23 cellular contexts compared by ENCODE assay signal in genomic region chr3:126711361-126711760, GRCh38. TPM values are rescaled to one million over a fixed set of nuclear protein-coding genes. Genes with fewer than 3 reads are reported as not detected.
DNase-seq lines count a peak whose midpoint lies in the region; ATAC-seq and TF ChIP-seq lines count a peak whose summit lies in the region.
"Had no signal": no experiment of that assay in that cellular context is flagged by ENCODE, and none has a peak within 500 bp of the region (broad histone marks: within the 10 kb centered on the region; RNA-seq: fewer than 3 reads in every experiment).

No MANE protein-coding gene starts in this region.

- DNase-seq in AG04449 (ENCODE audit: low read depth, low spot score) (peak; percentile 53), GM23338 (ENCODE audit: low spot score) (peak; percentile 32), brain microvascular endothelial cell (peak; percentile 19), iPS-NIHi7 (ENCODE audit: extremely low spot score) (peak; percentile 8), neuronal stem cell (ENCODE audit: low spot score) (no peak), A673 (ENCODE audit: low spot score) (no peak), heart left ventricle (no peak)
- DNase-seq: activated CD4-positive, alpha-beta T cell treated with anti-CD3 and anti-CD28 coated beads for 36 hours; activated naive CD8-positive, alpha-beta T cell treated with anti-CD3 and anti-CD28 coated beads, Interleukin-2, amount 10 ng/mL, durations not matched to agents 7 days and 5 days; central memory CD4-positive, alpha-beta T cell; effector CD4-positive, alpha-beta T cell; NCI-H526; ovary; stimulated activated CD4-positive, alpha-beta T cell treated with anti-CD3 and anti-CD28 coated beads, Interleukin-1b, Interleukin-23, amount 100 ng/mL, for 48 hours; stimulated activated naive CD8-positive, alpha-beta T cell treated with anti-CD3 and anti-CD28 coated beads, Interleukin-15, Interleukin-2, amounts not matched to agents 100 U/mL and 50 U/mL, for 24 hours; SW 1271 had no signal

- in situ Hi-C loops in brain microvascular endothelial cell (cut with HindIII; ENCODE audit: low pct_ligation_motif_present, low sequenced_read_pairs), result no loop called here

- BruUV-seq in A673 (replicated peaks; lab: Mats Ljungman, UMichigan), result no TSS peak

- no peak overlapping the region for H2BK5ac ChIP-seq in neuronal stem cell (ENCODE audit: low read length)

- no peaks in the 10 kb centered on the region for H3K9me3 Mint-ChIP-seq in GM23338
- H3K9me3 Mint-ChIP-seq: activated naive CD8-positive, alpha-beta T cell treated with anti-CD3 and anti-CD28 coated beads, Interleukin-2, amount 10 ng/mL, durations not matched to agents 7 days and 5 days; activated T-helper 1 cell treated with anti-CD3 and anti-CD28 coated beads, Interleukin-12 subunit alpha, Interleukin-12 subunit beta, Interleukin-2, Interleukin-4 antibody, amounts not matched to agents 30 ng/mL and 10 ng/mL and 1 ng/mL, durations not matched to agents 14 hours and 24 hours and 36 hours had no signal

- H3K14ac ChIP-seq in neuronal stem cell (ENCODE audit: low read length), result no peak overlapping the region

- peaks cover 6% of the 10 kb centered on the region; the same call in 2 of the 3 replicates for H3K36me3 Mint-ChIP-seq in GM23338 (ENCODE audit: low read depth)
- H3K36me3 Mint-ChIP-seq: activated naive CD8-positive, alpha-beta T cell treated with anti-CD3 and anti-CD28 coated beads, Interleukin-2, amount 10 ng/mL, durations not matched to agents 7 days and 5 days had no signal

- no peak overlapping the region for H3K4me3 Mint-ChIP-seq in GM23338
- H3K4me3 Mint-ChIP-seq: activated CD4-positive, alpha-beta T cell treated with anti-CD3 and anti-CD28 coated beads for 36 hours; activated naive CD8-positive, alpha-beta T cell treated with anti-CD3 and anti-CD28 coated beads, Interleukin-2, amount 10 ng/mL, durations not matched to agents 7 days and 5 days; activated T-helper 1 cell treated with anti-CD3 and anti-CD28 coated beads, Interleukin-12 subunit alpha, Interleukin-12 subunit beta, Interleukin-2, Interleukin-4 antibody, amounts not matched to agents 30 ng/mL and 10 ng/mL and 1 ng/mL, durations not matched to agents 14 hours and 24 hours and 36 hours had no signal

- TF ChIP-seq CTCF in AG04449 (IDR thresholded peaks at IDR 0.05; ENCODE audit: insufficient read depth, low read length, missing control alignments) (no peak), GM23338 (conservative IDR thresholded peaks at IDR 0.05; ENCODE audit: low read depth in 2 of 2) (no peak), brain microvascular endothelial cell (IDR thresholded peaks at IDR 0.05; ENCODE audit: low read depth, low read length, missing control alignments) (no peak), A673 (conservative IDR thresholded peaks at IDR 0.05; ENCODE audit: low read depth, low read length) (no peak), heart left ventricle (IDR thresholded peaks at IDR 0.05) (no peak)

- H3K27me3 Mint-ChIP-seq in GM23338 (ENCODE audit: insufficient read depth, low read depth, poor library complexity), result no peaks in the 10 kb centered on the region
- H3K27me3 Mint-ChIP-seq: activated CD4-positive, alpha-beta T cell treated with anti-CD3 and anti-CD28 coated beads for 36 hours; activated naive CD8-positive, alpha-beta T cell treated with anti-CD3 and anti-CD28 coated beads, Interleukin-2, amount 10 ng/mL, durations not matched to agents 7 days and 5 days had no signal

- no peak overlapping the region for H4K91ac ChIP-seq in neuronal stem cell (ENCODE audit: low read depth, low read length, poor library complexity)

- TF ChIP-seq POLR2A in heart left ventricle (IDR thresholded peaks at IDR 0.05), result no peak

- peaks cover 16% of the 10 kb centered on the region for H4K20me1 ChIP-seq in GM23338 (replicated peaks; ENCODE audit: insufficient read depth)

- ATAC-seq in GM23338, result no peak
- no peak for ATAC-seq in GM21447 (IDR thresholded peaks at IDR 0.05; ENCODE audit: unreplicated experiment)
- no peak for ATAC-seq in heart left ventricle
- ATAC-seq: activated CD4-positive, alpha-beta T cell treated with anti-CD3 and anti-CD28 coated beads for 36 hours; esophagus mucosa; sciatic nerve; stimulated activated naive CD8-positive, alpha-beta T cell treated with anti-CD3 and anti-CD28 coated beads, Interleukin-15, Interleukin-2, amounts not matched to agents 100 U/mL and 50 U/mL, for 24 hours had no signal

- H3K18ac ChIP-seq in neuronal stem cell (ENCODE audit: low read length), result no peak overlapping the region

- no peaks in the 10 kb centered on the region for H3K36me3 ChIP-seq in GM23338 (ENCODE audit: insufficient read depth)
- no peaks in the 10 kb centered on the region for H3K36me3 ChIP-seq in brain microvascular endothelial cell (replicated peaks)
- peaks cover 0 to 9% of the 10 kb centered on the region in 2 donors for H3K36me3 ChIP-seq in neuronal stem cell (replicated peaks in 1 of 2; ENCODE audit: control insufficient read depth in 2 of 2, insufficient read depth in 2 of 2, low read length in 2 of 2)
- no peaks in the 10 kb centered on the region for H3K36me3 ChIP-seq in A673 (ENCODE audit: insufficient read depth, low read length, poor library complexity, severe bottlenecking)
- H3K36me3 ChIP-seq in heart left ventricle, result no peaks in the 10 kb centered on the region
- H3K36me3 ChIP-seq: ovary had no signal

- no peak overlapping the region for H3K9ac ChIP-seq in neuronal stem cell (ENCODE audit: low read depth, low read length, poor library complexity)

- H3K27ac ChIP-seq in GM23338 (ENCODE audit: low read depth) (no peak overlapping the region), brain microvascular endothelial cell (no peak overlapping the region), neuronal stem cell (replicated peaks; ENCODE audit: low read length) (no peak overlapping the region), A673 (ENCODE audit: low read depth, low read length, poor library complexity, severe bottlenecking) (no peak overlapping the region), heart left ventricle (no peak overlapping the region)
- H3K27ac ChIP-seq: hepatocyte, ovary, RWPE1 had no signal

- no peak overlapping the region for H2BK12ac ChIP-seq in neuronal stem cell (ENCODE audit: low read length)

- POLR2A ChIA-PET in AG04449 (lab: Yijun Ruan, JAX) (interaction anchor here (0.6 kb wide), 1 partner anchor 20 kb away, joined by 4 read pairs; no protein-coding TSS in a partner anchor), A673 (lab: Charles Lee; ENCODE audit: low non-redundant PET) (interaction anchor here (0.6 kb wide), 1 partner anchor 128 kb away, joined by 3 read pairs; no protein-coding TSS in a partner anchor)

- CTCF ChIA-PET in AG04449 (lab: Yijun Ruan, JAX) (interaction anchor here (1.3 kb wide), 1 partner anchor 32 kb away, joined by 5 read pairs; no protein-coding TSS in a partner anchor), A673 (lab: Charles Lee) (interaction anchor here (0.7 kb wide), 1 partner anchor 9 kb away, joined by 3 read pairs; no protein-coding TSS in a partner anchor)

- no peak overlapping the region for H2BK120ac ChIP-seq in neuronal stem cell (ENCODE audit: low read depth, low read length)

- H3K4ac ChIP-seq in neuronal stem cell (ENCODE audit: low read length), result no peak overlapping the region

- H3K27ac Mint-ChIP-seq in GM23338, result no peak overlapping the region
- H3K27ac Mint-ChIP-seq: activated CD4-positive, alpha-beta T cell treated with anti-CD3 and anti-CD28 coated beads for 36 hours; activated naive CD8-positive, alpha-beta T cell treated with anti-CD3 and anti-CD28 coated beads, Interleukin-2, amount 10 ng/mL, durations not matched to agents 7 days and 5 days; activated T-helper 1 cell treated with anti-CD3 and anti-CD28 coated beads, Interleukin-12 subunit alpha, Interleukin-12 subunit beta, Interleukin-2, Interleukin-4 antibody, amounts not matched to agents 30 ng/mL and 10 ng/mL and 1 ng/mL, durations not matched to agents 14 hours and 24 hours and 36 hours had no signal

- no peak overlapping the region for H4K8ac ChIP-seq in neuronal stem cell (ENCODE audit: low read depth, low read length)

- H3K79me1 ChIP-seq in neuronal stem cell (ENCODE audit: low read depth, low read length), result peaks cover 10% of the 10 kb centered on the region

- H3K23ac ChIP-seq in neuronal stem cell (ENCODE audit: low read depth, low read length, poor library complexity), result no peak overlapping the region

- H3K4me3 ChIP-seq in AG04449 (ENCODE audit: low read depth, low read length) (no peak overlapping the region), GM23338 (no peak overlapping the region), brain microvascular endothelial cell (ENCODE audit: low read depth, low read length) (no peak overlapping the region), neuronal stem cell (ENCODE audit: low read length in 2 of 2) (no peak overlapping the region), A673 (ENCODE audit: low read depth, low read length, poor library complexity, severe bottlenecking) (no peak overlapping the region), heart left ventricle (no peak overlapping the region)
- H3K4me3 ChIP-seq: hepatocyte, lung, ovary had no signal

- peaks cover 85% of the 10 kb centered on the region for H3K79me2 ChIP-seq in GM23338 (replicated peaks; ENCODE audit: insufficient read depth)

- H3K4me1 ChIP-seq in GM23338 (ENCODE audit: insufficient read depth), result no peaks in the 10 kb centered on the region
- H3K4me1 ChIP-seq in neuronal stem cell (ENCODE audit: control insufficient read depth in 2 of 2, insufficient read depth in 1 of 2, low read depth in 1 of 2, low read length in 2 of 2), result peaks cover 0 to 3% of the 10 kb centered on the region in 2 donors
- H3K4me1 ChIP-seq in A673 (ENCODE audit: insufficient read depth, low read length, poor library complexity, severe bottlenecking), result peaks cover 4% of the 10 kb centered on the region
- peaks cover 0 to under 1% (median 0%) of the 10 kb centered on the region in 12 donors for H3K4me1 ChIP-seq in heart left ventricle

- no CpG with 5 or more reads among the region's 4 CpGs for WGBS in neuronal stem cell (ENCODE audit: extremely low coverage in 2 of 2, insufficient read length in 2 of 2, insufficient replicate concordance in 1 of 2), 2 donors
- 95 to 100% (median 98%) methylated on average over 4 of the region's 4 CpGs for WGBS in heart left ventricle, 4 donors

- intact Hi-C loops in A673 (cut with micrococcal nuclease; ENCODE audit: unreplicated experiment) (no loop called here), heart left ventricle (cut with DNase I) (no loop called here)

- H2AK5ac ChIP-seq in neuronal stem cell (ENCODE audit: low read depth, low read length), result no peak overlapping the region

- H3K27me3 ChIP-seq in GM23338 (ENCODE audit: insufficient read depth) (no peaks in the 10 kb centered on the region), brain microvascular endothelial cell (replicated peaks) (no peaks in the 10 kb centered on the region), neuronal stem cell (ENCODE audit: control insufficient read depth in 3 of 3, insufficient read depth in 3 of 3, low read depth in 1 of 3, low read length in 3 of 3) (no peaks in the 10 kb centered on the region), A673 (replicated peaks; ENCODE audit: insufficient read depth, low read depth, low read length, poor library complexity) (no peaks in the 10 kb centered on the region), heart left ventricle (no peaks in the 10 kb centered on the region)
- H3K27me3 ChIP-seq: hepatocyte, ovary had no signal

- H2AFZ ChIP-seq in GM23338 (no peak overlapping the region), neuronal stem cell (ENCODE audit: low read length) (no peak overlapping the region)
- H2AFZ ChIP-seq: hepatocyte had no signal

- no peak overlapping the region for H2BK15ac ChIP-seq in neuronal stem cell (ENCODE audit: low read length)

- H3K9me3 ChIP-seq in neuronal stem cell (replicated peaks in 1 of 2; ENCODE audit: control insufficient read depth in 2 of 2, insufficient read depth in 1 of 2, low read depth in 1 of 2, low read length in 2 of 2), result no peaks in the 10 kb centered on the region
- H3K9me3 ChIP-seq in A673 (ENCODE audit: low read depth, low read length, poor library complexity, severe bottlenecking), result peaks cover 4% of the 10 kb centered on the region
- H3K9me3 ChIP-seq in heart left ventricle, result no peaks in the 10 kb centered on the region
- H3K9me3 ChIP-seq: ovary had no signal

- no peaks in the 10 kb centered on the region for H3F3A ChIP-seq in GM23338 (replicated peaks; ENCODE audit: low read depth)

- H3K4me2 ChIP-seq in GM23338 (no peak overlapping the region), neuronal stem cell (ENCODE audit: insufficient read depth, low read length, poor library complexity, severe bottlenecking) (no peak overlapping the region)
- H3K4me2 ChIP-seq: hepatocyte had no signal

- H3K4me1 Mint-ChIP-seq in GM23338, result peaks cover 12% of the 10 kb centered on the region; the same call in 2 of the 3 replicates
- H3K4me1 Mint-ChIP-seq: activated CD4-positive, alpha-beta T cell treated with anti-CD3 and anti-CD28 coated beads for 36 hours; activated naive CD8-positive, alpha-beta T cell treated with anti-CD3 and anti-CD28 coated beads, Interleukin-2, amount 10 ng/mL, durations not matched to agents 7 days and 5 days had no signal

- no peaks in the 10 kb centered on the region for H3K9me2 ChIP-seq in GM23338 (ENCODE audit: insufficient read depth)

RNA-seq across cellular contexts. Expression of gene CHCHD6, which starts 7.3 kb away (rescaled TPM):
- 27.1 and 28.8 TPM in 2 replicates for total RNA-seq in GM23338 (2014; rRNA removed; shearing (Covaris generic))
- polyA plus RNA-seq in GM23338 (2016; fragmentation: Nextera tagmentation; extraction: Ambion mirVana) (42.9 and 43.0 TPM in 2 replicates), heart left ventricle (10 to 100 TPM; 11.6 to 29.3 TPM)
- 38.4 TPM for polyA plus RNA-seq in neuronal stem cell (2013, experiment 1 of 2)
- 38.2 TPM for polyA plus RNA-seq in neuronal stem cell (2013, experiment 2 of 2)
- total RNA-seq in A673 (2021) (23.3 and 24.8 TPM in 2 replicates), heart left ventricle (10 to 100 TPM in 5 of 9 donors, 1 to 10 TPM in 4; 7.7 to 14.2 (median 10.7) TPM)

RNA-seq across cellular contexts. Expression of gene TXNRD3, which starts 56.4 kb away (rescaled TPM):
- 4.0 and 4.1 TPM in 2 replicates for total RNA-seq in GM23338 (2014; rRNA removed; shearing (Covaris generic))
- polyA plus RNA-seq in GM23338 (2016; fragmentation: Nextera tagmentation; extraction: Ambion mirVana) (1.8 and 3.0 TPM in 2 replicates), heart left ventricle (1 to 10 TPM; 1.7 to 4.6 TPM)
- polyA plus RNA-seq in neuronal stem cell (2013, experiment 1 of 2), result 12.6 TPM
- polyA plus RNA-seq in neuronal stem cell (2013, experiment 2 of 2), result 12.6 TPM
- total RNA-seq in A673 (2021) (4.1 and 5.5 TPM in 2 replicates), heart left ventricle (1 to 10 TPM; 2.9 to 8.2 (median 6.0) TPM)

Comparison
In these comparisons a context has a peak if more than half of its experiments do, and no peak if none do; other contexts are left out.
1. DNase-seq: peak in AG04449 (single experiment), GM23338 (single experiment), brain microvascular endothelial cell (single experiment) and iPS-NIHi7 (single experiment); none in neuronal stem cell (single experiment), A673 (single experiment) and heart left ventricle (0 of 5).